ENCODE assay signal across 21 cellular contexts in genomic region chr3:65182682-65183081, GRCh38.
DNase-seq lines count a peak whose midpoint lies in the region; ATAC-seq, FAIRE-seq and TF ChIP-seq lines count a peak whose summit lies in the region.
"Had no signal": no experiment of that assay in that cellular context is flagged by ENCODE, and none has a peak within 500 bp of the region (broad histone marks: within the 10 kb centered on the region; RNA-seq: fewer than 3 reads in every experiment).

No MANE protein-coding gene starts in this region.

- no peak overlapping the region for H3K27ac ChIP-seq in right atrium auricular region
- H3K27ac ChIP-seq in heart right ventricle = peak overlapping the region in 3 of 10 donors; percentile 32 to 74 (median 68)
- no peak overlapping the region for H3K27ac ChIP-seq in body of pancreas
- H3K27ac ChIP-seq: 22Rv1; A549; BLaER1 treated with 17β-estradiol and CSF1 and Interleukin-3, amounts not matched to agents 10 nM and 100 nM; C4-2B had no signal

- H3K36me3 ChIP-seq in right atrium auricular region = no peaks in the 10 kb centered on the region
- H3K36me3 ChIP-seq in heart right ventricle = no peaks in the 10 kb centered on the region
- H3K36me3 ChIP-seq in body of pancreas (replicated peaks in 1 of 2; ENCODE audit: insufficient read depth in 1 of 2, low read depth in 2 of 2) = no peaks in the 10 kb centered on the region
- H3K36me3 ChIP-seq: BLaER1 treated with 17β-estradiol and CSF1 and Interleukin-3, amounts not matched to agents 10 nM and 100 nM had no signal

- intact Hi-C loops in Right ventricle myocardium superior (cut with DNase I) = no loop called here
- intact Hi-C loops in heart right ventricle (cut with DNase I) = no loop called here
- intact Hi-C loops in Right ventricle myocardium inferior (cut with DNase I) = no loop called here
- intact Hi-C loops in body of pancreas (cut with DNase I) = no loop called here

- no peak for TF ChIP-seq POLR2A in body of pancreas (IDR thresholded peaks at IDR 0.05)

- no peak for FAIRE-seq in HTR-8/SVneo (lab: Jason Lieb, UNC)
- FAIRE-seq: A549, D721Med, G401.6, GM12891, GM19239 had no signal

- H3K4me3 ChIP-seq in right atrium auricular region (no peak overlapping the region), heart right ventricle (no peak overlapping the region), body of pancreas (no peak overlapping the region)
- H3K4me3 ChIP-seq: A549; BLaER1 treated with 17β-estradiol and CSF1 and Interleukin-3, amounts not matched to agents 10 nM and 100 nM had no signal

- WGBS in heart right ventricle, 2 donors = 52 to 60% methylated on average over 3 of the region's 3 CpGs
- 53 to 79% methylated on average over 3 of the region's 3 CpGs for WGBS in body of pancreas, 2 donors

- H3K4me1 ChIP-seq in right atrium auricular region = peaks cover 0 to 18% of the 10 kb centered on the region in 2 donors
- H3K4me1 ChIP-seq in heart right ventricle = peaks cover 6 to 36% (median 21%) of the 10 kb centered on the region in 9 donors
- H3K4me1 ChIP-seq in body of pancreas = no peaks in the 10 kb centered on the region
- H3K4me1 ChIP-seq: A549; BLaER1 treated with 17β-estradiol and CSF1 and Interleukin-3, amounts not matched to agents 10 nM and 100 nM; Caco-2 had no signal

- H3K27me3 ChIP-seq in right atrium auricular region (no peaks in the 10 kb centered on the region), heart right ventricle (no peaks in the 10 kb centered on the region), body of pancreas (no peaks in the 10 kb centered on the region)
- H3K27me3 ChIP-seq: BLaER1 treated with 17β-estradiol and CSF1 and Interleukin-3, amounts not matched to agents 10 nM and 100 nM had no signal

- no peak for TF ChIP-seq CTCF in right atrium auricular region (IDR thresholded peaks at IDR 0.05)
- no peak for TF ChIP-seq CTCF in heart right ventricle (IDR thresholded peaks at IDR 0.05)
- no peak for TF ChIP-seq CTCF in body of pancreas (IDR thresholded peaks at IDR 0.05)

- no peaks in the 10 kb centered on the region for H3K9me3 ChIP-seq in right atrium auricular region
- H3K9me3 ChIP-seq in heart right ventricle = peaks cover 0 to 7% (median 0%) of the 10 kb centered on the region in 11 donors
- H3K9me3 ChIP-seq in body of pancreas = no peaks in the 10 kb centered on the region
- H3K9me3 ChIP-seq: A549, Caco-2 had no signal

- peak; percentile 57 for ATAC-seq in Right ventricle myocardium superior (ENCODE audit: poor library complexity)
- ATAC-seq in heart right ventricle = peak in 6 of 8 donors; percentile 46 to 87 (median 69)
- no peak for ATAC-seq in Right ventricle myocardium inferior
- peak; percentile 38 for ATAC-seq in body of pancreas
- ATAC-seq: A549; CD8-positive, alpha-beta T cell had no signal

- DNase-seq in Right ventricle myocardium superior (no peak), right atrium auricular region (ENCODE audit: low spot score) (no peak), heart right ventricle (no peak), Right ventricle myocardium inferior (ENCODE audit: missing footprints) (no peak), body of pancreas (no peak), HTR-8/SVneo (ENCODE audit: insufficient read length, low spot score) (no peak)
- DNase-seq: AML-193; Caco-2; Calu3; CD4-positive, alpha-beta T cell; CD8-positive, alpha-beta T cell; DMS79 treated with DMSO at 0.1 percent for 48 hours; GF-D8 had no signal
